ENCODE assay signal across 8 cellular contexts in genomic region chr13:74026753-74027152, GRCh38.
DNase-seq lines count a peak whose midpoint lies in the region; ATAC-seq and TF ChIP-seq lines count a peak whose summit lies in the region.

No MANE protein-coding gene starts in this region.

- H3K4me3 Mint-ChIP-seq in activated CD8-positive, alpha-beta T cell treated with anti-CD3 and anti-CD28 coated beads for 36 hours, result peak overlapping the region; percentile 75

- H3K27me3 Mint-ChIP-seq in activated CD8-positive, alpha-beta T cell treated with anti-CD3 and anti-CD28 coated beads for 36 hours, result no peaks in the 10 kb centered on the region

- H3K4me1 Mint-ChIP-seq in activated CD8-positive, alpha-beta T cell treated with anti-CD3 and anti-CD28 coated beads for 36 hours (ENCODE audit: low read depth), result peaks cover 75% of the 10 kb centered on the region

- peak overlapping the region; percentile 8 for H3K4me3 ChIP-seq in cardiac muscle cell

- H3K4me1 ChIP-seq in cardiac muscle cell (ENCODE audit: low read depth), result peaks cover 52% of the 10 kb centered on the region

- no peaks in the 10 kb centered on the region for H3K36me3 ChIP-seq in cardiac muscle cell

- peaks cover 25% of the 10 kb centered on the region for H3K36me3 Mint-ChIP-seq in activated CD8-positive, alpha-beta T cell treated with anti-CD3 and anti-CD28 coated beads for 36 hours (ENCODE audit: low read depth)

- H3K27ac ChIP-seq in cardiac muscle cell, result peak overlapping the region; percentile 85

- peaks cover 19% of the 10 kb centered on the region for H3K9me3 Mint-ChIP-seq in activated CD8-positive, alpha-beta T cell treated with anti-CD3 and anti-CD28 coated beads for 36 hours

- intact Hi-C loops in Right ventricle myocardium inferior (cut with DNase I), result no loop called here
- intact Hi-C loops in activated CD8-positive, alpha-beta T cell treated with anti-CD3 and anti-CD28 coated beads for 36 hours (cut with micrococcal nuclease), result loop anchor here (5.0 kb wide), 1 partner anchor 106 kb away; the partner anchor contains the start of gene KLF12

- H3K27ac Mint-ChIP-seq in activated CD8-positive, alpha-beta T cell treated with anti-CD3 and anti-CD28 coated beads for 36 hours, result peak overlapping the region; percentile 97

- H3K27me3 ChIP-seq in cardiac muscle cell, result no peaks in the 10 kb centered on the region

- TF ChIP-seq CTCF in cardiac muscle cell (IDR thresholded peaks at IDR 0.05; ENCODE audit: low read depth, low read length), result no peak
- TF ChIP-seq CTCF in activated CD8-positive, alpha-beta T cell treated with anti-CD3 and anti-CD28 coated beads for 36 hours (IDR thresholded peaks at IDR 0.05), result no peak

- POLR2A ChIA-PET in activated CD8-positive, alpha-beta T cell treated with anti-CD3 and anti-CD28 coated beads for 36 hours (lab: Charles Lee), result interaction anchor here (0.6 to 1.6 kb wide), 3 partner anchors 35 to 108 kb away, joined by 3 to 7 read pairs (median 4); no protein-coding TSS in a partner anchor

- no peaks in the 10 kb centered on the region for H3K9me3 ChIP-seq in cardiac muscle cell (ENCODE audit: low read depth)

- CTCF ChIA-PET in activated CD8-positive, alpha-beta T cell treated with anti-CD3 and anti-CD28 coated beads for 36 hours (lab: Charles Lee), result interaction anchor here (0.9 to 1.3 kb wide), 4 partner anchors 10 to 48 kb away, joined by 3 to 8 read pairs (median 3); no protein-coding TSS in a partner anchor

- peak; percentile 4 to 41 for DNase-seq in cardiac muscle cell (ENCODE audit: low read depth in 1 of 2, low spot score in 1 of 2)
- DNase-seq in Right ventricle myocardium inferior (ENCODE audit: missing footprints), result no peak
- DNase-seq in activated CD8-positive, alpha-beta T cell treated with anti-CD3 and anti-CD28 coated beads for 36 hours, result peak; percentile 83
- peak; percentile 16 for DNase-seq in glomerular visceral epithelial cell (ENCODE audit: extremely low spot score)
- peak; percentile 23 to 38 for DNase-seq in stimulated activated CD8-positive, alpha-beta memory T cell treated with anti-CD3 and anti-CD28 coated beads, Interleukin-2, amount 100 ng/mL, for 48 hours (ENCODE audit: low read depth in 2 of 2)
- no peak for DNase-seq in medulla oblongata (ENCODE audit: extremely low spot score)
- no peak for DNase-seq in ecto neural progenitor cell (ENCODE audit: low spot score)

- ATAC-seq in Right ventricle myocardium inferior (no peak), HG03460 (IDR thresholded peaks at IDR 0.05; ENCODE audit: unreplicated experiment) (peak; percentile 95)
- peak; percentile 96 for ATAC-seq in activated CD8-positive, alpha-beta T cell treated with anti-CD3 and anti-CD28 coated beads for 36 hours

Comparison
In these comparisons a context has a peak if more than half of its experiments do, and no peak if none do; other contexts are left out.
1. DNase-seq: peak in cardiac muscle cell (2 of 2), activated CD8-positive, alpha-beta T cell treated with anti-CD3 and anti-CD28 coated beads for 36 hours (single experiment), glomerular visceral epithelial cell (single experiment) and stimulated activated CD8-positive, alpha-beta memory T cell treated with anti-CD3 and anti-CD28 coated beads, Interleukin-2, amount 100 ng/mL, for 48 hours (2 of 2); none in Right ventricle myocardium inferior (single experiment), medulla oblongata (single experiment) and ecto neural progenitor cell (single experiment).